ENCODE assay signal across 9 cellular contexts in genomic region chr18:35973650-35974049, GRCh38.
DNase-seq lines count a peak whose midpoint lies in the region; ATAC-seq and TF ChIP-seq lines count a peak whose summit lies in the region.
"Had no signal": no experiment of that assay in that cellular context is flagged by ENCODE, and none has a peak within 500 bp of the region (broad histone marks: within the 10 kb centered on the region; RNA-seq: fewer than 3 reads in every experiment).

No MANE protein-coding gene starts in this region.

- H3K27ac ChIP-seq in iPS-18a (ENCODE audit: low read length), result no peak overlapping the region
- H3K27ac ChIP-seq in stomach, result peak overlapping the region in 2 of 5 donors; percentile 92 to 93

- DNase-seq in activated CD8-positive, alpha-beta memory T cell treated with anti-CD3 and anti-CD28 coated beads, Interleukin-2, amount 10 ng/mL, durations not matched to agents 7 days and 5 days, result no peak
- DNase-seq in activated CD8-positive, alpha-beta memory T cell treated with anti-CD3 and anti-CD28 coated beads, Interleukin-2, amount 50 U/mL, for 48 hours, result no peak
- no peak for DNase-seq in activated CD4-positive, alpha-beta memory T cell treated with anti-CD3 and anti-CD28 coated beads for 36 hours
- no peak for DNase-seq in stomach
- no peak for DNase-seq in SIG-M5 (lab: John Stamatoyannopoulos, UW)
- no peak for DNase-seq in NCI-H2227 treated with DMSO at 0.1 percent for 48 hours (lab: John Stamatoyannopoulos, UW)

- H3K9me3 Mint-ChIP-seq in activated CD8-positive, alpha-beta memory T cell treated with anti-CD3 and anti-CD28 coated beads, Interleukin-2, amount 10 ng/mL, durations not matched to agents 7 days and 5 days (ENCODE audit: low read depth), result no peaks in the 10 kb centered on the region
- H3K9me3 Mint-ChIP-seq in activated CD4-positive, alpha-beta memory T cell treated with anti-CD3 and anti-CD28 coated beads for 36 hours, result no peaks in the 10 kb centered on the region

- peak overlapping the region; percentile 87 for H3K4me3 Mint-ChIP-seq in activated CD8-positive, alpha-beta memory T cell treated with anti-CD3 and anti-CD28 coated beads, Interleukin-2, amount 10 ng/mL, durations not matched to agents 7 days and 5 days
- peak overlapping the region; percentile 95 for H3K4me3 Mint-ChIP-seq in activated CD4-positive, alpha-beta memory T cell treated with anti-CD3 and anti-CD28 coated beads for 36 hours

- no peak for TF ChIP-seq EP300 in stomach (IDR thresholded peaks at IDR 0.05)

- no peaks in the 10 kb centered on the region for H3K9me3 ChIP-seq in iPS-18a (ENCODE audit: control insufficient read depth, low read depth, low read length)
- no peaks in the 10 kb centered on the region for H3K9me3 ChIP-seq in stomach

- intact Hi-C loops in activated CD4-positive, alpha-beta memory T cell treated with anti-CD3 and anti-CD28 coated beads for 36 hours (cut with micrococcal nuclease), result loop anchor here (2.0 to 10.0 kb wide), 6 partner anchors 357 to 995 kb away; partner anchors contain the start of genes GALNT1, MAPRE2 and ZNF397
- intact Hi-C loops in stomach (cut with DNase I; ENCODE audit: low total_unique reads), result no loop called here

- TF ChIP-seq POLR2A in stomach (IDR thresholded peaks at IDR 0.05), result no peak

- H3K9ac ChIP-seq in iPS-18a (ENCODE audit: low read length), result no peak overlapping the region

- CTCF ChIA-PET in activated CD8-positive, alpha-beta memory T cell treated with anti-CD3 and anti-CD28 coated beads, Interleukin-2, amount 10 ng/mL, durations not matched to agents 7 days and 5 days (lab: Charles Lee), result interaction anchor here (0.7 kb wide), 1 partner anchor 23 kb away, joined by 3 read pairs; no protein-coding TSS in a partner anchor
- CTCF ChIA-PET in activated CD4-positive, alpha-beta memory T cell treated with anti-CD3 and anti-CD28 coated beads for 36 hours (lab: Charles Lee), result interaction anchor here (1.1 kb wide), 1 partner anchor 23 kb away, joined by 5 read pairs; no protein-coding TSS in a partner anchor

- TF ChIP-seq CTCF in stomach (IDR thresholded peaks at IDR 0.05), result no peak

- H3K27me3 ChIP-seq in iPS-18a (ENCODE audit: control insufficient read depth, insufficient read depth, low read length), result no peaks in the 10 kb centered on the region
- H3K27me3 ChIP-seq in stomach, result no peaks in the 10 kb centered on the region

- H3K27ac Mint-ChIP-seq in activated CD8-positive, alpha-beta memory T cell treated with anti-CD3 and anti-CD28 coated beads, Interleukin-2, amount 10 ng/mL, durations not matched to agents 7 days and 5 days, result peak overlapping the region; percentile 96
- H3K27ac Mint-ChIP-seq in activated CD4-positive, alpha-beta memory T cell treated with anti-CD3 and anti-CD28 coated beads for 36 hours, result peak overlapping the region; percentile 98

- H3K36me3 ChIP-seq in iPS-18a (ENCODE audit: control insufficient read depth, low read depth, low read length) (peaks cover 41% of the 10 kb centered on the region), stomach (peaks cover 24 to 43% (median 41%) of the 10 kb centered on the region in 4 donors)

- no peaks in the 10 kb centered on the region for H3K27me3 Mint-ChIP-seq in activated CD8-positive, alpha-beta memory T cell treated with anti-CD3 and anti-CD28 coated beads, Interleukin-2, amount 10 ng/mL, durations not matched to agents 7 days and 5 days
- no peaks in the 10 kb centered on the region for H3K27me3 Mint-ChIP-seq in activated CD4-positive, alpha-beta memory T cell treated with anti-CD3 and anti-CD28 coated beads for 36 hours

- no peak for ATAC-seq in activated CD8-positive, alpha-beta memory T cell treated with anti-CD3 and anti-CD28 coated beads, Interleukin-2, amount 10 ng/mL, durations not matched to agents 7 days and 5 days
- ATAC-seq in GM18907 (IDR thresholded peaks at IDR 0.05; ENCODE audit: unreplicated experiment), result no peak
- ATAC-seq: activated CD4-positive, CD25-positive, alpha-beta regulatory T cell treated with anti-CD3 and anti-CD28 coated beads, Interleukin-2, amount 50 U/mL, for 24 hours had no signal

- peaks cover 37% of the 10 kb centered on the region for H3K36me3 Mint-ChIP-seq in activated CD8-positive, alpha-beta memory T cell treated with anti-CD3 and anti-CD28 coated beads, Interleukin-2, amount 10 ng/mL, durations not matched to agents 7 days and 5 days
- peaks cover 39% of the 10 kb centered on the region for H3K36me3 Mint-ChIP-seq in activated CD4-positive, alpha-beta memory T cell treated with anti-CD3 and anti-CD28 coated beads for 36 hours

- POLR2A ChIA-PET in activated CD4-positive, alpha-beta memory T cell treated with anti-CD3 and anti-CD28 coated beads for 36 hours (lab: Charles Lee), result no interaction called here

- H3K4me3 ChIP-seq in iPS-18a (ENCODE audit: low read length) (peak overlapping the region; percentile 99), stomach (peak overlapping the region; percentile 79 to 87 (median 83))

- H3K4me1 ChIP-seq in iPS-18a (ENCODE audit: control insufficient read depth, low read depth, low read length), result peaks cover 7% of the 10 kb centered on the region
- peaks cover 14 to 39% (median 23%) of the 10 kb centered on the region in 4 donors for H3K4me1 ChIP-seq in stomach

- peaks cover 43% of the 10 kb centered on the region for H3K4me1 Mint-ChIP-seq in activated CD8-positive, alpha-beta memory T cell treated with anti-CD3 and anti-CD28 coated beads, Interleukin-2, amount 10 ng/mL, durations not matched to agents 7 days and 5 days
- peaks cover 44% of the 10 kb centered on the region for H3K4me1 Mint-ChIP-seq in activated CD4-positive, alpha-beta memory T cell treated with anti-CD3 and anti-CD28 coated beads for 36 hours (ENCODE audit: low read depth)

- 87 to 95% (median 92%) methylated on average over 12 of the region's 12 CpGs for WGBS in stomach, 5 donors
